1 cellular context compared by ENCODE assay signal in the genomic region with DNA sequence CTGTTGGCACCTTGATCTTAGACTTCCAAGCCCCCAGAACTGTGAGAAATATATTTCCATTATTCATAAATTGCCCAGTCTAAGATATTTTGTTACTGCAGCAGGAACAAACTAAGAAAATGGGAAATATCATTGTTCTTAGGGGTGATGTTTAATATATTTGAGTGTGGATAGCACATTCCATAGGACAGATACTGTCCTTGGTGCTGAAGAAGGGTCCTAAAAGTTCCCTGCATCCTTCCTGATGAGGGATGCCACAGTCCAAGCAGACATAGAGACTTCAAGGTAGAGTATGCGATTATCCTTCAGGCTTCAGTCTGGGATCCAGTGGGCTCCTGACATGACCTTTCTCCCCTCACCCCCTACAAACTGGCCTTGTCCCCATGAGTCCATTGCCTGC.
TF ChIP-seq lines count a peak whose summit lies in the region.

No MANE protein-coding gene starts in this region.

TF ChIP-seq in HepG2, 621 proteins besides CTCF, POLR2A, EP300 and RAD21 (continued from another document):
- TF ChIP-seq, protein P1, sequence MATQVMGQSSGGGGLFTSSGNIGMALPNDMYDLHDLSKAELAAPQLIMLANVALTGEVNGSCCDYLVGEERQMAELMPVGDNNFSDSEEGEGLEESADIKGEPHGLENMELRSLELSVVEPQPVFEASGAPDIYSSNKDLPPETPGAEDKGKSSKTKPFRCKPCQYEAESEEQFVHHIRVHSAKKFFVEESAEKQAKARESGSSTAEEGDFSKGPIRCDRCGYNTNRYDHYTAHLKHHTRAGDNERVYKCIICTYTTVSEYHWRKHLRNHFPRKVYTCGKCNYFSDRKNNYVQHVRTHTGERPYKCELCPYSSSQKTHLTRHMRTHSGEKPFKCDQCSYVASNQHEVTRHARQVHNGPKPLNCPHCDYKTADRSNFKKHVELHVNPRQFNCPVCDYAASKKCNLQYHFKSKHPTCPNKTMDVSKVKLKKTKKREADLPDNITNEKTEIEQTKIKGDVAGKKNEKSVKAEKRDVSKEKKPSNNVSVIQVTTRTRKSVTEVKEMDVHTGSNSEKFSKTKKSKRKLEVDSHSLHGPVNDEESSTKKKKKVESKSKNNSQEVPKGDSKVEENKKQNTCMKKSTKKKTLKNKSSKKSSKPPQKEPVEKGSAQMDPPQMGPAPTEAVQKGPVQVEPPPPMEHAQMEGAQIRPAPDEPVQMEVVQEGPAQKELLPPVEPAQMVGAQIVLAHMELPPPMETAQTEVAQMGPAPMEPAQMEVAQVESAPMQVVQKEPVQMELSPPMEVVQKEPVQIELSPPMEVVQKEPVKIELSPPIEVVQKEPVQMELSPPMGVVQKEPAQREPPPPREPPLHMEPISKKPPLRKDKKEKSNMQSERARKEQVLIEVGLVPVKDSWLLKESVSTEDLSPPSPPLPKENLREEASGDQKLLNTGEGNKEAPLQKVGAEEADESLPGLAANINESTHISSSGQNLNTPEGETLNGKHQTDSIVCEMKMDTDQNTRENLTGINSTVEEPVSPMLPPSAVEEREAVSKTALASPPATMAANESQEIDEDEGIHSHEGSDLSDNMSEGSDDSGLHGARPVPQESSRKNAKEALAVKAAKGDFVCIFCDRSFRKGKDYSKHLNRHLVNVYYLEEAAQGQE (IDR thresholded peaks at IDR 0.05; ENCODE audit: borderline replicate concordance in 1 of 2, low read depth in 1 of 2, low read length in 2 of 2): peak; percentile 15 to 86
